8 cellular contexts compared by ENCODE assay signal in genomic region chr17:63549289-63549945, GRCh38. TPM values are rescaled to one million over a fixed set of nuclear protein-coding genes. Genes with fewer than 3 reads are reported as not detected.
A peak's percentile ranks its signal among the peaks of the same experiment; 100 is the strongest.
DNase-seq lines count a peak whose midpoint lies in the region; ATAC-seq, FAIRE-seq and TF ChIP-seq lines count a peak whose summit lies in the region.

No MANE protein-coding gene starts in this region.

- FAIRE-seq in astrocyte (lab: Jason Lieb, UNC) = no peak

- H3K4me2 ChIP-seq in astrocyte (ENCODE audit: low read length) = peak overlapping the region; percentile 99

- H3K4me3 ChIP-seq in cardiac muscle cell = peak overlapping the region; percentile 32
- peak overlapping the region; percentile 92 for H3K4me3 ChIP-seq in astrocyte (ENCODE audit: insufficient read depth, low read depth, low read length)
- peak overlapping the region; percentile 44 to 74 (median 55) for H3K4me3 ChIP-seq in liver (ENCODE audit: low read depth in 1 of 3, low read length in 3 of 3)
- peak overlapping the region; percentile 84 to 85 for H3K4me3 ChIP-seq in tibial artery

- H3K79me2 ChIP-seq in astrocyte (ENCODE audit: insufficient read depth, low read length) = peaks cover 41% of the 10 kb centered on the region

- H3K36me3 Mint-ChIP-seq in astrocyte (ENCODE audit: low read depth, unreplicated experiment) = no peaks in the 10 kb centered on the region

- WGBS in liver = 18% methylated on average over 18 of the region's 18 CpGs

- peaks cover 21% of the 10 kb centered on the region for H3K4me1 ChIP-seq in cardiac muscle cell (ENCODE audit: low read depth)
- H3K4me1 ChIP-seq in astrocyte (ENCODE audit: insufficient read depth, low read length) = peaks cover 17% of the 10 kb centered on the region
- peaks cover 5 to 27% (median 17%) of the 10 kb centered on the region in 4 donors for H3K4me1 ChIP-seq in liver (ENCODE audit: control insufficient read depth in 4 of 4, insufficient read depth in 4 of 4, low read length in 3 of 4)
- peaks cover 0 to 43% (median 18%) of the 10 kb centered on the region in 4 donors for H3K4me1 ChIP-seq in tibial artery

- H3K27ac Mint-ChIP-seq in astrocyte (ENCODE audit: unreplicated experiment) = peak overlapping the region; percentile 86

- peaks cover 4% of the 10 kb centered on the region for H3K27me3 Mint-ChIP-seq in astrocyte (ENCODE audit: low read depth, unreplicated experiment)

- peak overlapping the region; percentile 83 for H3K27ac ChIP-seq in cardiac muscle cell
- peak overlapping the region; percentile 79 for H3K27ac ChIP-seq in astrocyte (ENCODE audit: low read depth, low read length)
- peak overlapping the region; percentile 73 to 80 for H3K27ac ChIP-seq in liver (ENCODE audit: low read depth in 1 of 2, low read length in 2 of 2)
- peak overlapping the region; percentile 95 for H3K27ac ChIP-seq in tibial artery

- H4K20me1 ChIP-seq in astrocyte (ENCODE audit: insufficient read depth, low read length) = peaks cover 32% of the 10 kb centered on the region

- H3K4me3 Mint-ChIP-seq in astrocyte (ENCODE audit: unreplicated experiment) = peak overlapping the region; percentile 89

- H3K9me3 Mint-ChIP-seq in astrocyte (ENCODE audit: unreplicated experiment) = no peaks in the 10 kb centered on the region

- peak overlapping the region; percentile 89 for H3K9ac ChIP-seq in astrocyte (ENCODE audit: low read length)
- peak overlapping the region; percentile 57 to 81 for H3K9ac ChIP-seq in liver (ENCODE audit: low read depth in 1 of 2, low read length in 2 of 2)

- ATAC-seq in Right ventricle myocardium inferior (no peak), HG03558 (IDR thresholded peaks at IDR 0.05; ENCODE audit: extremely low read depth, unreplicated experiment) (peak; percentile 0)

- H3K36me3 ChIP-seq in cardiac muscle cell (no peaks in the 10 kb centered on the region), astrocyte (ENCODE audit: insufficient read depth, low read length) (peaks cover 4% of the 10 kb centered on the region), liver (ENCODE audit: control insufficient read depth in 4 of 4, insufficient read depth in 3 of 4, low read depth in 1 of 4, low read length in 3 of 4) (no peaks in the 10 kb centered on the region), tibial artery (no peaks in the 10 kb centered on the region)

- peak overlapping the region; percentile 100 for H2AFZ ChIP-seq in astrocyte (ENCODE audit: low read depth, low read length)

- DNase-seq in cardiac muscle cell (ENCODE audit: low read depth in 1 of 2, low spot score in 1 of 2) (no peak), Right ventricle myocardium inferior (ENCODE audit: missing footprints) (no peak), astrocyte (ENCODE audit: low read depth) (no peak), tibial artery (no peak), cerebellar nuclear complex (lab: John Stamatoyannopoulos, UW) (no peak), NCI-H1048 (lab: John Stamatoyannopoulos, UW) (no peak)

- H3K4me1 Mint-ChIP-seq in astrocyte (ENCODE audit: low read depth, unreplicated experiment) = peaks cover 16% of the 10 kb centered on the region

- H3K9me3 ChIP-seq in cardiac muscle cell (ENCODE audit: low read depth) (no peaks in the 10 kb centered on the region), astrocyte (ENCODE audit: insufficient read depth, low read depth, low read length) (no peaks in the 10 kb centered on the region), liver (ENCODE audit: control insufficient read depth in 4 of 4, low read length in 3 of 4) (no peaks in the 10 kb centered on the region), tibial artery (no peaks in the 10 kb centered on the region)

- TF ChIP-seq CTCF in cardiac muscle cell (IDR thresholded peaks at IDR 0.05; ENCODE audit: low read depth, low read length) (no peak), astrocyte (IDR thresholded peaks at IDR 0.05; ENCODE audit: insufficient read depth, low read depth, low read length) (no peak), liver (IDR thresholded peaks at IDR 0.05; ENCODE audit: low read depth, low read length, missing input control) (no peak), tibial artery (IDR thresholded peaks at IDR 0.05) (no peak)

- intact Hi-C loops in Right ventricle myocardium inferior (cut with DNase I) = no loop called here
- intact Hi-C loops in tibial artery (cut with DNase I; ENCODE audit: low total_unique reads) = no loop called here

- no peaks in the 10 kb centered on the region for H3K27me3 ChIP-seq in cardiac muscle cell
- no peaks in the 10 kb centered on the region for H3K27me3 ChIP-seq in astrocyte (ENCODE audit: insufficient read depth, low read length)
- no peaks in the 10 kb centered on the region for H3K27me3 ChIP-seq in liver (ENCODE audit: control insufficient read depth in 4 of 4, insufficient read depth in 4 of 4, low read length in 3 of 4)
- no peaks in the 10 kb centered on the region for H3K27me3 ChIP-seq in tibial artery

- TF ChIP-seq RAD21 in liver (IDR thresholded peaks at IDR 0.05) = no peak

TF ChIP-seq in liver, 16 proteins besides CTCF, POLR2A, EP300 and RAD21:
- TF ChIP-seq EGR1 (IDR thresholded peaks at IDR 0.05; ENCODE audit: low read depth in 2 of 2) (no peak), TAF1 (conservative IDR thresholded peaks at IDR 0.05) (no peak), FOXA1 (IDR thresholded peaks at IDR 0.05) (no peak), SP1 (IDR thresholded peaks at IDR 0.05) (no peak), NR2F2 (IDR thresholded peaks at IDR 0.05) (no peak), ZBTB33 (IDR thresholded peaks at IDR 0.05) (no peak), RXRA (IDR thresholded peaks at IDR 0.05) (no peak), FOXA2 (IDR thresholded peaks at IDR 0.05) (no peak), ATF3 (IDR thresholded peaks at IDR 0.05) (no peak), JUND (IDR thresholded peaks at IDR 0.05) (no peak), HNF4A (conservative IDR thresholded peaks at IDR 0.05) (no peak)

RNA-seq across cellular contexts. Expression of gene DCAF7, which starts 0.9 kb away (rescaled TPM):
- total RNA-seq in cardiac muscle cell = 48.2 and 56.7 TPM in 2 replicates
- polyA plus RNA-seq in cardiac muscle cell = 55.1 and 95.0 TPM in 2 replicates
- 36.8 TPM for total RNA-seq in Right ventricle myocardium inferior
- 83.9 and 84.2 TPM in 2 replicates for total RNA-seq in astrocyte
- 10 to 100 TPM; 14.4 to 24.0 TPM for total RNA-seq in liver
- polyA plus RNA-seq in liver = 10 to 100 TPM; 13.2 to 15.6 TPM

RNA-seq across cellular contexts. Expression of gene KCNH6, which starts 26.3 kb away (rescaled TPM):
- 0.06 and 0.11 TPM in 2 replicates for total RNA-seq in cardiac muscle cell
- 0.44 TPM in 1 of 2 replicates, not detected in the other for polyA plus RNA-seq in cardiac muscle cell
- total RNA-seq in Right ventricle myocardium inferior = not detected
- not detected in 2 replicates for total RNA-seq in astrocyte
- total RNA-seq in liver = under 1 TPM in 1 of 2 donors, not detected in 1; 0.09 TPM
- polyA plus RNA-seq in liver = not detected

RNA-seq across cellular contexts. Expression of gene TACO1, which starts 51.3 kb away (rescaled TPM):
- total RNA-seq in cardiac muscle cell (25.6 and 34.1 TPM in 2 replicates), Right ventricle myocardium inferior (41.5 TPM), astrocyte (18.9 and 19.5 TPM in 2 replicates), liver (10 to 100 TPM; 14.3 to 33.2 TPM)
- polyA plus RNA-seq in cardiac muscle cell (41.3 and 54.9 TPM in 2 replicates), liver (10 to 100 TPM; 50.1 to 55.8 TPM)

Comparison
In these comparisons a context has a peak if more than half of its experiments do, and no peak if none do; other contexts are left out.
1. H3K4me3 ChIP-seq: peak in every context shown above with its lines; median percentile 92 in astrocyte; 84 in tibial artery; 55 in liver; 32 in cardiac muscle cell.